In the genomic region with DNA sequence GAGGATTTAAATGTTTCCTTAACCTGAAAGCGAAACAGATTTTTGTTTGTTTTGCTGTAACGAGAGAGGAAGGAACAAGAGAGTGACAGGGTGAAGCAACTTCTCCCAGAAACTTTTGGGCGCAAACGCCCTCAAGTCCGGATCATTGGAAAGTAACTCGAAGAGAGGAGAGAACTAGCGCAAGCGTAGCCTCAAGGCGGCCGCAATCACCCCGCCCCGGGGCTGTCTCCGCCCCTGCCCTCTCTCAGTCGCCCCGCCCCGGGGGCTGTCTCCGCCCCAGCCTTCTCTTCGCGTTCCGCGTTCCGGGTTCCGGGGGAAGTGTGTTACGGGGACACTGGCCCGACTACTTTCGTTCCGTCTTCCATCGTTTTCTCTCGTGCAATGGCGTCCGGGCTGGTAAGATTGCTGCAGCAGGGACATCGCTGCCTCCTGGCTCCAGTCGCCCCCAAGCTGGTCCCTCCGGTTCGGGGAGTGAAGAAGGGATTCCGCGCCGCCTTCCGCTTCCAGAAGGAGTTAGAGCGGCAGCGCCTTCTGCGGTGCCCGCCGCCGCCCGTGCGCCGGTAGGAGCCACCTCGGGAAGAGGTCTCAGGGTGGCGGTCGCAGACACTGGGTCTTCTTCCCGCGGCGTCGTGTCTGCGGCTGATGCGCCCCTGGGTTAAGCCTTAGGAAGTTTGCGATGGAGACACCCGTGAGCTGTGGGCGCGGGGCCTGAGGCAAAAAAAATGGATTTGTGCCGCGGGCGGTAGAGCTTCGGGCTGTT, we compare ENCODE assay signal across 1 cellular context.
TF ChIP-seq lines count a peak whose summit lies in the region.

Gene MRPL44, plus strand, starts transcription at position 372 of the 760 bp plus-strand sequence. Its CDS starts 10 bp downstream, at position 382.

TF ChIP-seq in liver, 16 proteins besides CTCF, POLR2A, EP300 and RAD21 (continued from another document):
- TF ChIP-seq ZBTB33 (IDR thresholded peaks at IDR 0.05) (peak; percentile 86), JUND (IDR thresholded peaks at IDR 0.05) (peak; percentile 36 to 49)
TF ChIP-seq in liver: peak in this region for 14.
